20 cellular contexts compared by ENCODE assay signal in genomic region chr14:96243785-96244184, GRCh38. TPM values are rescaled to one million over a fixed set of nuclear protein-coding genes. Genes with fewer than 3 reads are reported as not detected.
"Had no signal": no experiment of that assay in that cellular context is flagged by ENCODE, and none has a peak within 500 bp of the region (broad histone marks: within the 10 kb centered on the region; RNA-seq: fewer than 3 reads in every experiment).

No MANE protein-coding gene starts in this region.

- H3K27me3 Mint-ChIP-seq: stimulated activated memory B cell treated with anti-CD40 and anti-IgM and Interleukin-4, amounts not matched to agents 10 μg/mL and 1 μg/mL and 100 μg/mL, for 72 hours had no signal

- H3K27ac ChIP-seq: brain microvascular endothelial cell, coronary artery, esophagus squamous epithelium, foreskin keratinocyte, sigmoid colon, tibial artery had no signal

- H3K27me3 ChIP-seq: brain microvascular endothelial cell, esophagus squamous epithelium, foreskin keratinocyte, sigmoid colon had no signal

- H3K27ac Mint-ChIP-seq: activated CD8-positive, alpha-beta T cell treated with anti-CD3 and anti-CD28 coated beads for 36 hours; activated naive CD8-positive, alpha-beta T cell; activated T-cell treated with anti-CD3 and anti-CD28 coated beads, Interleukin-2, amount 50 U/mL, for 72 hours; stimulated activated memory B cell treated with anti-CD40 and anti-IgM and Interleukin-4, amounts not matched to agents 10 μg/mL and 1 μg/mL and 100 μg/mL, for 72 hours; WTC11 had no signal

- H3K4me3 Mint-ChIP-seq: activated CD8-positive, alpha-beta T cell treated with anti-CD3 and anti-CD28 coated beads for 36 hours; activated naive CD8-positive, alpha-beta T cell; activated T-cell treated with anti-CD3 and anti-CD28 coated beads, Interleukin-2, amount 50 U/mL, for 72 hours; central memory CD8-positive, alpha-beta T cell; stimulated activated memory B cell treated with anti-CD40 and anti-IgM and Interleukin-4, amounts not matched to agents 10 μg/mL and 1 μg/mL and 100 μg/mL, for 72 hours; WTC11 had no signal

- H3K9me3 Mint-ChIP-seq: activated CD8-positive, alpha-beta T cell treated with anti-CD3 and anti-CD28 coated beads for 36 hours; activated T-cell treated with anti-CD3 and anti-CD28 coated beads, Interleukin-2, amount 50 U/mL, for 72 hours; central memory CD8-positive, alpha-beta T cell had no signal

- ATAC-seq: activated CD8-positive, alpha-beta T cell treated with anti-CD3 and anti-CD28 coated beads for 36 hours; activated T-cell treated with anti-CD3 and anti-CD28 coated beads, Interleukin-2, amount 50 U/mL, for 72 hours; foreskin keratinocyte; stimulated activated memory B cell treated with anti-CD40 and anti-IgM and Interleukin-4, amounts not matched to agents 10 μg/mL and 1 μg/mL and 100 μg/mL, for 72 hours; WTC11 had no signal

- DNase-seq: activated CD4-positive, alpha-beta T cell treated with anti-CD3 and anti-CD28 coated beads for 4 hours; activated CD8-positive, alpha-beta T cell treated with anti-CD3 and anti-CD28 coated beads for 36 hours; activated gamma-delta T cell; activated T-cell treated with anti-CD3 and anti-CD28 coated beads, Interleukin-2, amount 50 U/mL, for 72 hours; brain microvascular endothelial cell; effector CD4-positive, alpha-beta T cell; esophagus squamous epithelium; foreskin keratinocyte; sigmoid colon; stimulated activated CD4-positive, alpha-beta T cell treated with anti-CD3 and anti-CD28 coated beads, Interleukin-2, amount 100 ng/mL, for 24 hours; T-helper 2 cell; tibial artery had no signal

- H3K36me3 ChIP-seq: brain microvascular endothelial cell, tibial artery had no signal

- H3K9me3 ChIP-seq: esophagus squamous epithelium, sigmoid colon, tibial artery had no signal

- H3K4me1 ChIP-seq: foreskin keratinocyte, tibial artery had no signal

- H3K4me3 ChIP-seq: coronary artery, esophagus squamous epithelium, sigmoid colon, tibial artery had no signal

- H3K4me1 Mint-ChIP-seq: central memory CD8-positive, alpha-beta T cell; stimulated activated memory B cell treated with anti-CD40 and anti-IgM and Interleukin-4, amounts not matched to agents 10 μg/mL and 1 μg/mL and 100 μg/mL, for 72 hours; WTC11 had no signal

- H3K36me3 Mint-ChIP-seq: activated naive CD8-positive, alpha-beta T cell; stimulated activated memory B cell treated with anti-CD40 and anti-IgM and Interleukin-4, amounts not matched to agents 10 μg/mL and 1 μg/mL and 100 μg/mL, for 72 hours had no signal

RNA-seq across cellular contexts. Expression of gene BDKRB1, which starts 12.2 kb away (rescaled TPM):
- total RNA-seq: activated CD8-positive, alpha-beta T cell treated with anti-CD3 and anti-CD28 coated beads for 36 hours; activated T-cell treated with anti-CD3 and anti-CD28 coated beads, Interleukin-2, amount 50 U/mL, for 72 hours; endothelial cell of umbilical vein; liver; pulmonary artery endothelial cell had no signal

RNA-seq across cellular contexts. Expression of gene BDKRB2, which starts 39.1 kb away (rescaled TPM):
- total RNA-seq: activated CD8-positive, alpha-beta T cell treated with anti-CD3 and anti-CD28 coated beads for 36 hours; activated T-cell treated with anti-CD3 and anti-CD28 coated beads, Interleukin-2, amount 50 U/mL, for 72 hours; pulmonary artery endothelial cell had no signal
